ENCODE assay signal across 7 cellular contexts in the genomic region with DNA sequence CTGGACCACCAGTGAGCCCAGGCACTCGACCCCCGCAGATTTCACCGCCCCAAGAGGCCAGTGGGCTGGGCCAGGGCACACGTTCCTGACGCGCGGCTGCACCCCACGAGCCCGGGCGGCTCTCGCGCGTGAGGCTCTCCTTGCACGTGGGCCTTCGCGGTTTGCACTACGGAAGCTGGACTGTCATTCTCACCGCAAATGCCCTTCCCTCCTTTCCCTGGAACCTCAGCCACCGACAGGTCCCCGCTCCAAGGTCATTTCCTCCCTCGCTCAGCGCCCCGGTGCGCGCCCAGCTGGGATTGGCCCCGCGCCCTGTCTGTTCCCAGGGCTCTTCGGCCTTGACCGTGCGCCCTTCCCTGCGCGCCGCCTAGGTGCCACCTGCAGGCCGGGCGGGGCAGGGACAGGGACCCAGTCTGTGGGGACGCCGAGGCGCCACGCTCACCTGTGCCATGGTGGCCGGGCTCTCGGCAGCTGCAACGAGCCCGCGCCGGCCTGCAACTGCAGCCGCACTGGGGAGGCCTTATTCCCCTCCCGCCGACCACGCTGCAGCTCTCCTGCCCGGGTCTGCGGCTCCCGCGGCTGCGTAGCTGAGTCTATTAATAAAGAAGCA. TPM values are rescaled to one million over a fixed set of nuclear protein-coding genes. Genes with fewer than 3 reads are reported as not detected.
DNase-seq lines count a peak whose midpoint lies in the region; ATAC-seq and TF ChIP-seq lines count a peak whose summit lies in the region.

No MANE protein-coding gene starts in this region.

- no peaks in the 10 kb centered on the region for H4K20me1 ChIP-seq in OCI-LY3 (ENCODE audit: insufficient read depth, low read length)

- H3K27ac ChIP-seq in OCI-LY3 (ENCODE audit: low read length) = no peak overlapping the region

- H3K9me3 Mint-ChIP-seq in activated T-helper 17 cell treated with anti-CD3 and anti-CD28 coated beads, Interleukin-2, amount 50 U/mL, for 72 hours = no peaks in the 10 kb centered on the region

- peaks cover 22% of the 10 kb centered on the region for H3K4me1 ChIP-seq in OCI-LY3 (ENCODE audit: low read length)

- H3K36me3 ChIP-seq in OCI-LY3 (replicated peaks; ENCODE audit: low read depth, low read length) = no peaks in the 10 kb centered on the region

- H3K4me2 ChIP-seq in OCI-LY3 (ENCODE audit: low read length) = peak overlapping the region; percentile 63

- TF ChIP-seq POLR2A in GM18951 (IDR thresholded peaks at IDR 0.05; ENCODE audit: extremely low read depth, insufficient read depth, insufficient read length) = peak; percentile 33

- peak; percentile 93 for DNase-seq in cardiac septum (ENCODE audit: low spot score)
- no peak for DNase-seq in retinal pigment epithelial cell (ENCODE audit: low read depth)

- H3K9me3 ChIP-seq in OCI-LY3 (ENCODE audit: insufficient read depth, low read length) = no peaks in the 10 kb centered on the region

- no peaks in the 10 kb centered on the region for H3K79me2 ChIP-seq in OCI-LY3 (ENCODE audit: low read length)

- H3K9ac ChIP-seq in OCI-LY3 (ENCODE audit: low read length) = peak overlapping the region; percentile 4; the same call in 1 of the 2 replicates

- peak overlapping the region; percentile 73 for H3K4me3 ChIP-seq in OCI-LY3 (ENCODE audit: low read length)
- peak overlapping the region; percentile 41 for H3K4me3 ChIP-seq in retinal pigment epithelial cell (ENCODE audit: low read length)

- no peak overlapping the region for H3K27ac Mint-ChIP-seq in activated T-helper 17 cell treated with anti-CD3 and anti-CD28 coated beads, Interleukin-2, amount 50 U/mL, for 72 hours

- TF ChIP-seq CTCF in OCI-LY3 (IDR thresholded peaks at IDR 0.05; ENCODE audit: low read depth, low read length) = peak; percentile 69
- peak; percentile 53 for TF ChIP-seq CTCF in retinal pigment epithelial cell (conservative IDR thresholded peaks at IDR 0.05; ENCODE audit: low read depth, low read length)

- H3K4me1 Mint-ChIP-seq in activated T-helper 17 cell treated with anti-CD3 and anti-CD28 coated beads, Interleukin-2, amount 50 U/mL, for 72 hours = no peaks in the 10 kb centered on the region

- in situ Hi-C loops in GM18951 (cut with MboI; ENCODE audit: low sequenced_read_pairs, unreplicated experiment) = no loop called here

- ATAC-seq in HG03521 (IDR thresholded peaks at IDR 0.05; ENCODE audit: unreplicated experiment) (peak; percentile 27), HG02870 (IDR thresholded peaks at IDR 0.05; ENCODE audit: unreplicated experiment) (no peak)
- peak; percentile 75 for ATAC-seq in activated T-helper 17 cell treated with anti-CD3 and anti-CD28 coated beads, Interleukin-2, amount 50 U/mL, for 72 hours (replicated peaks)

- H3K27me3 ChIP-seq in OCI-LY3 (ENCODE audit: low read depth, low read length) = peaks cover 41% of the 10 kb centered on the region

- H2AFZ ChIP-seq in OCI-LY3 (ENCODE audit: low read depth, low read length) = peak overlapping the region; percentile 50; the same call in 1 of the 2 replicates

- intact Hi-C loops in cardiac septum (cut with DNase I) = loop anchor here (5.0 kb wide), 1 partner anchor 58 kb away; a partner anchor contains a TSS

- H3K4me3 Mint-ChIP-seq in activated T-helper 17 cell treated with anti-CD3 and anti-CD28 coated beads, Interleukin-2, amount 50 U/mL, for 72 hours = peak overlapping the region; percentile 91

- no peaks in the 10 kb centered on the region for H3K36me3 Mint-ChIP-seq in activated T-helper 17 cell treated with anti-CD3 and anti-CD28 coated beads, Interleukin-2, amount 50 U/mL, for 72 hours (ENCODE audit: low read depth)

- H3K27me3 Mint-ChIP-seq in activated T-helper 17 cell treated with anti-CD3 and anti-CD28 coated beads, Interleukin-2, amount 50 U/mL, for 72 hours = no peaks in the 10 kb centered on the region

RNA-seq across cellular contexts. Expression of a gene that starts 2.1 kb away (rescaled TPM):
- total RNA-seq in activated T-helper 17 cell treated with anti-CD3 and anti-CD28 coated beads, Interleukin-2, amount 50 U/mL, for 72 hours = 10 to 100 TPM; 12.9 to 45.0 TPM
- 37.6 TPM for total RNA-seq in cardiac septum

RNA-seq across cellular contexts. Expression of a gene that starts 59.8 kb away (rescaled TPM):
- 10 to 100 TPM; 43.4 to 96.4 TPM for total RNA-seq in activated T-helper 17 cell treated with anti-CD3 and anti-CD28 coated beads, Interleukin-2, amount 50 U/mL, for 72 hours
- total RNA-seq in cardiac septum = 58.0 TPM

RNA-seq across cellular contexts. Expression of a gene that starts 59.9 kb away (rescaled TPM):
- total RNA-seq in activated T-helper 17 cell treated with anti-CD3 and anti-CD28 coated beads, Interleukin-2, amount 50 U/mL, for 72 hours = 10 to 100 TPM; 27.2 to 38.3 TPM
- 12.3 TPM for total RNA-seq in cardiac septum
